26 cellular contexts compared by ENCODE assay signal in genomic region chr20:49387606-49387939, GRCh38.
"Had no signal": no experiment of that assay in that cellular context is flagged by ENCODE, and none has a peak within 500 bp of the region (broad histone marks: within the 10 kb centered on the region; RNA-seq: fewer than 3 reads in every experiment).

No MANE protein-coding gene starts in this region.

- H3K27me3 ChIP-seq: heart right ventricle, tibial nerve had no signal

- H3K36me3 ChIP-seq: heart right ventricle, left lung, tibial nerve had no signal

- H3K4me3 ChIP-seq: heart right ventricle, left lung, lung, mucosa of descending colon, smooth muscle cell, tibial nerve had no signal

- H3K27ac ChIP-seq: left lung had no signal

- ATAC-seq: effector memory CD8-positive, alpha-beta T cell; heart right ventricle; left lung; mucosa of descending colon; sciatic nerve; stimulated activated naive B cell treated with anti-CD40 and anti-IgM and Interleukin-4, amounts not matched to agents 10 μg/mL and 1 μg/mL and 100 μg/mL, for 72 hours; T-helper 17 cell had no signal

- DNase-seq: activated CD4-positive, alpha-beta memory T cell treated with anti-CD3 and anti-CD28 coated beads, Interleukin-2, amount 10 ng/mL, durations not matched to agents 7 days and 5 days; activated CD4-positive, alpha-beta T cell treated with anti-CD3 and anti-CD28 coated beads for 1 hour; activated CD4-positive, alpha-beta T cell treated with anti-CD3 and anti-CD28 coated beads, Interleukin-2, amount 10 ng/mL, durations not matched to agents 7 days and 5 days; activated CD8-positive, alpha-beta memory T cell treated with anti-CD3 and anti-CD28 coated beads, Interleukin-2, amount 50 U/mL, for 48 hours; activated gamma-delta T cell; activated naive CD4-positive, alpha-beta T cell treated with anti-CD3 and anti-CD28 coated beads, Interleukin-2, amount 50 U/mL, for 16 hours; activated T-cell treated with anti-CD3 and anti-CD28 coated beads, Interleukin-2, amount 50 U/mL, for 24 hours; amygdala; caudate nucleus; cortex of kidney; effector memory CD8-positive, alpha-beta T cell; erythroblast; foreskin fibroblast; heart right ventricle; left lung; mucosa of descending colon; retina; stimulated activated CD4-positive, alpha-beta T cell treated with anti-CD3 and anti-CD28 coated beads, Interleukin-15, amount 100 ng/mL, for 24 hours; stimulated activated CD4-positive, alpha-beta T cell treated with anti-CD3 and anti-CD28 coated beads, Interleukin-2, amount 100 ng/mL, for 24 hours; stimulated activated naive B cell treated with anti-CD40 and anti-IgM and Interleukin-4, amounts not matched to agents 10 μg/mL and 1 μg/mL and 100 μg/mL, for 72 hours; T-helper 17 cell; T1000 had no signal

- H3K4me2 ChIP-seq: smooth muscle cell had no signal

- H3K4me1 ChIP-seq: left lung had no signal

- H3K9me3 ChIP-seq: heart right ventricle, left lung, mucosa of descending colon, tibial nerve had no signal
